8 cellular contexts compared by ENCODE assay signal in genomic region chr3:188956839-188957489, GRCh38.
A peak's percentile ranks its signal among the peaks of the same experiment; 100 is the strongest.
DNase-seq lines count a peak whose midpoint lies in the region; ATAC-seq and TF ChIP-seq lines count a peak whose summit lies in the region.

No MANE protein-coding gene starts in this region.

- H3K4me1 ChIP-seq in A673 (ENCODE audit: insufficient read depth, low read length, poor library complexity, severe bottlenecking) (peaks cover 6% of the 10 kb centered on the region), tibial nerve (peaks cover 0 to 49% (median 0%) of the 10 kb centered on the region in 4 donors)

- TF ChIP-seq POLR2A in tibial nerve (IDR thresholded peaks at IDR 0.05), result no peak

- peak; percentile 79 for TF ChIP-seq CTCF in A673 (conservative IDR thresholded peaks at IDR 0.05; ENCODE audit: low read depth, low read length)
- TF ChIP-seq CTCF in tibial nerve (IDR thresholded peaks at IDR 0.05), result peak; percentile 70 to 86 (median 79)

- H3K27ac Mint-ChIP-seq in immature natural killer cell, result no peak overlapping the region

- no peak overlapping the region for H3K4me3 Mint-ChIP-seq in immature natural killer cell

- H3K27ac ChIP-seq in A673 (ENCODE audit: low read depth, low read length, poor library complexity, severe bottlenecking) (no peak overlapping the region), tibial nerve (peak overlapping the region in 2 of 4 donors; percentile 50 to 99)

- ATAC-seq in HG02840 (IDR thresholded peaks at IDR 0.05; ENCODE audit: low FRiP score, unreplicated experiment), result no peak

- intact Hi-C loops in A673 (cut with micrococcal nuclease; ENCODE audit: unreplicated experiment), result loop anchor here (10.0 kb wide), 2 partner anchors 278 to 922 kb away; no protein-coding TSS in a partner anchor

- WGBS in tibial nerve, 2 donors, result 37 to 38% methylated on average over 8 of the region's 8 CpGs

- POLR2A ChIA-PET in A673 (lab: Charles Lee; ENCODE audit: low non-redundant PET), result no interaction called here

- peak; percentile 79 for DNase-seq in A673 (ENCODE audit: low spot score)
- DNase-seq in GM03348 (ENCODE audit: low spot score), result peak; percentile 52
- peak; percentile 15 for DNase-seq in NCI-H2171 (lab: John Stamatoyannopoulos, UW)
- DNase-seq in astrocyte of the hippocampus (ENCODE audit: low read depth, low spot score), result peak; percentile 72
- DNase-seq in immature natural killer cell, result peak; percentile 31 to 43 (median 35)
- peak in 1 of 2 donors; percentile 63 for DNase-seq in tibial nerve (ENCODE audit: low spot score in 2 of 2)
- no peak for DNase-seq in UCSD-AML1 (lab: John Stamatoyannopoulos, UW; ENCODE audit: unreplicated experiment)

- H3K36me3 Mint-ChIP-seq in immature natural killer cell, result no peaks in the 10 kb centered on the region

- no peaks in the 10 kb centered on the region for H3K27me3 ChIP-seq in A673 (replicated peaks; ENCODE audit: insufficient read depth, low read depth, low read length, poor library complexity)
- no peaks in the 10 kb centered on the region for H3K27me3 ChIP-seq in tibial nerve

- H3K4me1 Mint-ChIP-seq in immature natural killer cell, result peaks cover 0 to 3% of the 10 kb centered on the region in 2 donors

- CTCF ChIA-PET in A673 (lab: Charles Lee), result interaction anchor here (6.1 kb wide), 1 partner anchor 1217 kb away, joined by 116 read pairs; no protein-coding TSS in a partner anchor

- peak in 1 of 2 donors; percentile 41 for TF ChIP-seq EP300 in tibial nerve (IDR thresholded peaks at IDR 0.05)

- no peaks in the 10 kb centered on the region for H3K36me3 ChIP-seq in A673 (ENCODE audit: insufficient read depth, low read length, poor library complexity, severe bottlenecking)
- H3K36me3 ChIP-seq in tibial nerve, result no peaks in the 10 kb centered on the region

- H3K27me3 Mint-ChIP-seq in immature natural killer cell (ENCODE audit: low read depth in 3 of 3), result peaks cover 2 to 3% (median 2%) of the 10 kb centered on the region in 3 donors

- H3K9me3 ChIP-seq in A673 (ENCODE audit: low read depth, low read length, poor library complexity, severe bottlenecking) (no peaks in the 10 kb centered on the region), tibial nerve (no peaks in the 10 kb centered on the region)

- H3K4me3 ChIP-seq in A673 (ENCODE audit: low read depth, low read length, poor library complexity, severe bottlenecking) (no peak overlapping the region), tibial nerve (no peak overlapping the region)

- no peaks in the 10 kb centered on the region for H3K9me3 Mint-ChIP-seq in immature natural killer cell

- no TSS peak for BruUV-seq in A673 (replicated peaks; lab: Mats Ljungman, UMichigan)
